ENCODE assay signal across 19 cellular contexts in genomic region chr18:8895341-8895740, GRCh38.
DNase-seq lines count a peak whose midpoint lies in the region; ATAC-seq and TF ChIP-seq lines count a peak whose summit lies in the region.
"Had no signal": no experiment of that assay in that cellular context is flagged by ENCODE, and none has a peak within 500 bp of the region (broad histone marks: within the 10 kb centered on the region; RNA-seq: fewer than 3 reads in every experiment).

No MANE protein-coding gene starts in this region.

- no peak overlapping the region for H2BK20ac ChIP-seq in IMR-90 (ENCODE audit: low read depth, low read length)

- no peak overlapping the region for H2BK120ac ChIP-seq in IMR-90 (ENCODE audit: low read depth, low read length)

- TF ChIP-seq POLR2A in IMR-90 (IDR thresholded peaks at IDR 0.05; ENCODE audit: low read depth, low read length) = no peak

- H3K4me2 ChIP-seq in IMR-90 (ENCODE audit: low read depth, low read length) = no peak overlapping the region
- H3K4me2 ChIP-seq: BLaER1, GM23338 had no signal

- intact Hi-C loops in IMR-90 (cut with micrococcal nuclease) = no loop called here
- intact Hi-C loops in aorta (cut with DNase I) = no loop called here

- H3K36me3 Mint-ChIP-seq in osteocyte (ENCODE audit: unreplicated experiment) = no peaks in the 10 kb centered on the region
- H3K36me3 Mint-ChIP-seq: CD4-positive, CD25-positive, alpha-beta regulatory T cell; CD8-positive, alpha-beta T cell had no signal

- 0 out of 3 replicates have a peak overlapping the region, but pooled peaks have one; percentile 5 for H2BK15ac ChIP-seq in IMR-90 (ENCODE audit: low read depth, low read length)

- peaks cover 7% of the 10 kb centered on the region for H3K9me3 ChIP-seq in IMR-90 (ENCODE audit: control insufficient read depth, insufficient read depth, low read length)
- peaks cover 4% of the 10 kb centered on the region for H3K9me3 ChIP-seq in aorta (ENCODE audit: control insufficient read depth, low read length)

- peaks cover 37% of the 10 kb centered on the region for H3K4me1 Mint-ChIP-seq in osteocyte (ENCODE audit: unreplicated experiment)
- H3K4me1 Mint-ChIP-seq: CD4-positive, CD25-positive, alpha-beta regulatory T cell had no signal

- no CpG with 5 or more reads among the region's 1 CpG for WGBS in IMR-90 (ENCODE audit: extremely low coverage in 2 of 2, insufficient read length in 1 of 2), 2 experiments
- 97 to 100% methylated on average over 1 of the region's 1 CpG for WGBS in aorta, 2 donors

- no peak overlapping the region for H3K4me3 Mint-ChIP-seq in osteocyte (ENCODE audit: unreplicated experiment)
- H3K4me3 Mint-ChIP-seq: B cell; CD4-positive, CD25-positive, alpha-beta regulatory T cell; CD8-positive, alpha-beta T cell; GM23338; H9 had no signal

- DNase-seq in IMR-90 = no peak
- DNase-seq in fibroblast of peridontal ligament (ENCODE audit: extremely low read depth) = peak; percentile 55
- DNase-seq in osteocyte (ENCODE audit: extremely low spot score, unreplicated experiment) = peak; percentile 36
- DNase-seq in aorta = no peak
- no peak for DNase-seq in stimulated activated naive CD4-positive, alpha-beta T cell (lab: John Stamatoyannopoulos, UW)
- DNase-seq: Caco-2; CD4-positive, CD25-positive, alpha-beta regulatory T cell; CD8-positive, alpha-beta T cell; DMS153; DND-41; GDM1; H9 had no signal

- H3K9me3 Mint-ChIP-seq in osteocyte (ENCODE audit: unreplicated experiment) = peaks cover 4% of the 10 kb centered on the region
- H3K9me3 Mint-ChIP-seq: CD8-positive, alpha-beta T cell had no signal

- BruUV-seq in IMR-90 (replicated peaks; lab: Mats Ljungman, UMichigan) = no TSS peak

- H3K56ac ChIP-seq in IMR-90 (ENCODE audit: extremely low read depth, insufficient read depth, low read length) = no peak overlapping the region

- POLR2A ChIA-PET in IMR-90 (lab: Charles Lee; ENCODE audit: unreplicated experiment) = no interaction called here

- no peak overlapping the region for H3K9ac ChIP-seq in IMR-90 (ENCODE audit: low read depth, low read length)
- H3K9ac ChIP-seq: BLaER1 had no signal

- H3K4me1 ChIP-seq in IMR-90 (ENCODE audit: control insufficient read depth, insufficient read depth, low read length) (peaks cover 4% of the 10 kb centered on the region; the same call in 1 of the 2 replicates), aorta (ENCODE audit: control insufficient read depth in 1 of 2, insufficient read depth in 2 of 2, low read length in 2 of 2) (no peaks in the 10 kb centered on the region)
- H3K4me1 ChIP-seq: BLaER1 had no signal

- no peak overlapping the region for H3K4ac ChIP-seq in IMR-90 (ENCODE audit: low read depth, low read length)

- no peak overlapping the region for H3K14ac ChIP-seq in IMR-90 (replicated peaks; ENCODE audit: low read depth, low read length)

- H3K4me3 ChIP-seq in IMR-90 (ENCODE audit: insufficient read depth, low read depth, low read length) (no peak overlapping the region), aorta (ENCODE audit: low read length in 2 of 2) (no peak overlapping the region)
- H3K4me3 ChIP-seq: BLaER1, GM12878, GM23338 had no signal

- no peak overlapping the region for H4K8ac ChIP-seq in IMR-90 (ENCODE audit: low read depth in 2 of 2, low read length in 2 of 2)

- no peak overlapping the region for H4K91ac ChIP-seq in IMR-90 (ENCODE audit: insufficient read depth, low read depth, low read length)

- TF ChIP-seq CTCF in IMR-90 (conservative IDR thresholded peaks at IDR 0.05; ENCODE audit: low read depth, low read length) (no peak), osteocyte (IDR thresholded peaks at IDR 0.05) (no peak)

- H3K18ac ChIP-seq in IMR-90 (ENCODE audit: low read depth, low read length) = no peak overlapping the region

- no peaks in the 10 kb centered on the region for H3K79me1 ChIP-seq in IMR-90 (ENCODE audit: low read depth in 1 of 2, low read length in 2 of 2)

- H3K36me3 ChIP-seq in IMR-90 (ENCODE audit: control insufficient read depth, insufficient read depth, low read length) (no peaks in the 10 kb centered on the region), aorta (ENCODE audit: control insufficient read depth in 1 of 2, insufficient read depth in 2 of 2, low read length in 1 of 2) (no peaks in the 10 kb centered on the region)
- H3K36me3 ChIP-seq: BLaER1 had no signal

- H3K27me3 ChIP-seq in IMR-90 (ENCODE audit: control insufficient read depth, insufficient read depth, low read length) = no peaks in the 10 kb centered on the region
- H3K27me3 ChIP-seq in aorta (ENCODE audit: control insufficient read depth in 1 of 2, insufficient read depth in 2 of 2, low read length in 1 of 2) = no peaks in the 10 kb centered on the region
- H3K27me3 ChIP-seq: BLaER1 had no signal

- TF ChIP-seq RAD21 in IMR-90 (IDR thresholded peaks at IDR 0.05; ENCODE audit: low read length) = no peak

- no peaks in the 10 kb centered on the region for H4K20me1 ChIP-seq in IMR-90 (ENCODE audit: insufficient read depth, low read length)
- H4K20me1 ChIP-seq: BLaER1 had no signal

- no peak overlapping the region for H2AK5ac ChIP-seq in IMR-90 (ENCODE audit: low read depth, low read length)

- H4K5ac ChIP-seq in IMR-90 (ENCODE audit: low read depth, low read length) = no peak overlapping the region

- H2BK5ac ChIP-seq in IMR-90 (ENCODE audit: low read depth, low read length, poor library complexity, severe bottlenecking) = no peak overlapping the region

- H3K27ac ChIP-seq in IMR-90 (ENCODE audit: insufficient read depth, low read length) (no peak overlapping the region), aorta (ENCODE audit: low read depth in 1 of 2, low read length in 2 of 2) (no peak overlapping the region)
- H3K27ac ChIP-seq: BLaER1, C4-2B had no signal

- in situ Hi-C loops in IMR-90 (cut with MboI; ENCODE audit: low sequenced_read_pairs) = no loop called here

- ATAC-seq in IMR-90 (ENCODE audit: low read depth) (no peak), GM19452 (IDR thresholded peaks at IDR 0.05; ENCODE audit: unreplicated experiment) (no peak), aorta (ENCODE audit: low FRiP score) (no peak)
- ATAC-seq: CD8-positive, alpha-beta T cell; GM12878; GM23338; HCT116 had no signal

- no peaks in the 10 kb centered on the region for H3K27me3 Mint-ChIP-seq in osteocyte (ENCODE audit: unreplicated experiment)

- dilution Hi-C loops in IMR-90 (cut with HindIII; ENCODE audit: low sequenced_read_pairs, unreplicated experiment) = no loop called here

- H2AK9ac ChIP-seq in IMR-90 (replicated peaks; ENCODE audit: low read depth, low read length, poor library complexity) = no peak overlapping the region

- no peak overlapping the region for H3K27ac Mint-ChIP-seq in osteocyte (ENCODE audit: unreplicated experiment)
- H3K27ac Mint-ChIP-seq: B cell; CD4-positive, CD25-positive, alpha-beta regulatory T cell; CD8-positive, alpha-beta T cell; GM23338; H9 had no signal

- no peak overlapping the region for H2AFZ ChIP-seq in IMR-90 (replicated peaks; ENCODE audit: low read length, poor library complexity)
- H2AFZ ChIP-seq: GM23338 had no signal

- H3K9me1 ChIP-seq in IMR-90 (ENCODE audit: insufficient read depth, low read length) = peaks cover 2% of the 10 kb centered on the region; the same call in 1 of the 2 replicates

- no peak overlapping the region for H3K23ac ChIP-seq in IMR-90 (ENCODE audit: low read depth, low read length)

- CTCF ChIA-PET in IMR-90 (lab: Yijun Ruan, JAX) = interaction anchor here (0.6 kb wide), 1 partner anchor 12 kb away, joined by 3 read pairs; no protein-coding TSS in a partner anchor

TF ChIP-seq in IMR-90, 13 proteins besides CTCF, POLR2A, EP300 and RAD21:
- no peak for TF ChIP-seq CHD1 (IDR thresholded peaks at IDR 0.05; ENCODE audit: low read depth, low read length)
- TF ChIP-seq CEBPB (IDR thresholded peaks at IDR 0.05; ENCODE audit: low read depth, low read length) = no peak
- TF ChIP-seq MXI1 (IDR thresholded peaks at IDR 0.05; ENCODE audit: borderline replicate concordance, low read depth, low read length) = no peak
- TF ChIP-seq MAFK (IDR thresholded peaks at IDR 0.05; ENCODE audit: low read depth, low read length) = no peak
- TF ChIP-seq RFX5 (IDR thresholded peaks at IDR 0.05; ENCODE audit: low read depth, low read length) = no peak
- no peak for TF ChIP-seq BHLHE40 (IDR thresholded peaks at IDR 0.05; ENCODE audit: low read depth, low read length)
- TF ChIP-seq FOS (IDR thresholded peaks at IDR 0.05; ENCODE audit: low read depth, low read length) = no peak
- TF ChIP-seq RCOR1 (IDR thresholded peaks at IDR 0.05; ENCODE audit: insufficient replicate concordance, low read length) = no peak
- TF ChIP-seq, protein P1, sequence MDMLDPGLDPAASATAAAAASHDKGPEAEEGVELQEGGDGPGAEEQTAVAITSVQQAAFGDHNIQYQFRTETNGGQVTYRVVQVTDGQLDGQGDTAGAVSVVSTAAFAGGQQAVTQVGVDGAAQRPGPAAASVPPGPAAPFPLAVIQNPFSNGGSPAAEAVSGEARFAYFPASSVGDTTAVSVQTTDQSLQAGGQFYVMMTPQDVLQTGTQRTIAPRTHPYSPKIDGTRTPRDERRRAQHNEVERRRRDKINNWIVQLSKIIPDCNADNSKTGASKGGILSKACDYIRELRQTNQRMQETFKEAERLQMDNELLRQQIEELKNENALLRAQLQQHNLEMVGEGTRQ (IDR thresholded peaks at IDR 0.05; ENCODE audit: low read depth, low read length) = no peak
- no peak for TF ChIP-seq ELK1 (IDR thresholded peaks at IDR 0.05; ENCODE audit: borderline replicate concordance, low read depth, low read length)
- TF ChIP-seq SMC3 (IDR thresholded peaks at IDR 0.05; ENCODE audit: low read depth, low read length) = no peak
- TF ChIP-seq MAZ (IDR thresholded peaks at IDR 0.05; ENCODE audit: borderline replicate concordance, low read depth, low read length) = no peak

Comparison
In these comparisons a context has a peak if more than half of its experiments do, and no peak if none do; other contexts are left out.
1. DNase-seq: peak in fibroblast of peridontal ligament (single experiment) and osteocyte (single experiment); none in IMR-90 (single experiment), aorta (0 of 2) and stimulated activated naive CD4-positive, alpha-beta T cell (0 of 6).